Comparison of ENCODE assay signal across 36 cellular contexts in genomic region chr17:82369211-82369610, GRCh38. TPM values are rescaled to one million over a fixed set of nuclear protein-coding genes. Genes with fewer than 3 reads are reported as not detected.
"Had no signal": no experiment of that assay in that cellular context is flagged by ENCODE, and none has a peak within 500 bp of the region (broad histone marks: within the 10 kb centered on the region; RNA-seq: fewer than 3 reads in every experiment).

No MANE protein-coding gene starts in this region.

- H3K27ac ChIP-seq: heart left ventricle, hepatocyte, left lung, lower lobe of right lung, neutrophil, ovary, right atrium auricular region, skin epidermis, suprapubic skin, thoracic aorta, tibial nerve, uterus had no signal

- H3K4me3 Mint-ChIP-seq: neural crest cell; stimulated activated naive B cell treated with anti-CD40 and anti-IgM and Interleukin-4, amounts not matched to agents 10 μg/mL and 1 μg/mL and 100 μg/mL, for 72 hours; type B pancreatic cell had no signal

- H3K27ac Mint-ChIP-seq: immature natural killer cell; naive thymus-derived CD8-positive, alpha-beta T cell; nephron; progenitor cell of endocrine pancreas; stimulated activated naive B cell treated with anti-CD40 and anti-IgM and Interleukin-4, amounts not matched to agents 10 μg/mL and 1 μg/mL and 100 μg/mL, for 72 hours; type B pancreatic cell had no signal

- H3K79me2 ChIP-seq: hepatocyte had no signal

- DNase-seq: heart left ventricle; immature natural killer cell; kidney; left colon; lower lobe of right lung; mammary epithelial cell; mesenchymal stem cell; naive thymus-derived CD8-positive, alpha-beta T cell; occipital lobe; ovary; stimulated activated CD4-positive, alpha-beta T cell treated with anti-CD3 and anti-CD28 coated beads, Interleukin-12 subunit alpha, Interleukin-12 subunit beta, amount 100 ng/mL, for 4 hours; stimulated activated CD4-positive, alpha-beta T cell treated with anti-CD3 and anti-CD28 coated beads, Interleukin-15, amount 100 ng/mL, for 24 hours; stimulated activated CD4-positive, alpha-beta T cell treated with anti-CD3 and anti-CD28 coated beads, Interleukin-2, amount 100 ng/mL, for 24 hours; stimulated activated CD4-positive, alpha-beta T cell treated with anti-CD3 and anti-CD28 coated beads, Interleukin-4, amount 100 ng/mL, for 1 hour; stimulated activated naive B cell treated with anti-CD40 and anti-IgM and Interleukin-4, amounts not matched to agents 10 μg/mL and 1 μg/mL and 100 μg/mL, for 72 hours; stimulated activated naive CD8-positive, alpha-beta T cell treated with anti-CD3 and anti-CD28 coated beads, Interleukin-15, Interleukin-2, amounts not matched to agents 100 U/mL and 50 U/mL, for 24 hours; uterus had no signal

- ATAC-seq: heart left ventricle; left colon; left lung; lower lobe of right lung; naive thymus-derived CD8-positive, alpha-beta T cell; sciatic nerve; stimulated activated naive B cell treated with anti-CD40 and anti-IgM and Interleukin-4, amounts not matched to agents 10 μg/mL and 1 μg/mL and 100 μg/mL, for 72 hours; stimulated activated naive CD8-positive, alpha-beta T cell treated with anti-CD3 and anti-CD28 coated beads, Interleukin-15, Interleukin-2, amounts not matched to agents 100 U/mL and 50 U/mL, for 24 hours had no signal

- H3K9me3 ChIP-seq: heart left ventricle, left lung, lower lobe of right lung, neutrophil, ovary, right atrium auricular region, suprapubic skin, thoracic aorta, tibial nerve, uterus had no signal

- H3K36me3 ChIP-seq: heart left ventricle, left lung, lower lobe of right lung, neutrophil, ovary, right atrium auricular region, suprapubic skin, thoracic aorta, tibial nerve, uterus had no signal

- FAIRE-seq: islet of Langerhans, kidney had no signal

- H3K4me2 ChIP-seq: hepatocyte had no signal

- H3K4me3 ChIP-seq: heart left ventricle, hepatocyte, left lung, lower lobe of right lung, ovary, right atrium auricular region, skin epidermis, suprapubic skin, thoracic aorta, tibial nerve, uterus had no signal

- H3K36me3 Mint-ChIP-seq: immature natural killer cell; stimulated activated naive B cell treated with anti-CD40 and anti-IgM and Interleukin-4, amounts not matched to agents 10 μg/mL and 1 μg/mL and 100 μg/mL, for 72 hours; type B pancreatic cell had no signal

- H2AFZ ChIP-seq: hepatocyte had no signal

- H3K9me3 Mint-ChIP-seq: immature natural killer cell; naive thymus-derived CD8-positive, alpha-beta T cell; nephron; stimulated activated naive B cell treated with anti-CD40 and anti-IgM and Interleukin-4, amounts not matched to agents 10 μg/mL and 1 μg/mL and 100 μg/mL, for 72 hours; type B pancreatic cell had no signal

RNA-seq across cellular contexts. Expression of gene UTS2R, which starts 2.4 kb away (rescaled TPM):
- total RNA-seq: kidney; left colon; left lung; liver; lower lobe of right lung; mammary epithelial cell; mucosa of gallbladder; naive thymus-derived CD8-positive, alpha-beta T cell; neural crest cell; occipital lobe; ovary; pulmonary artery endothelial cell; sciatic nerve; subcutaneous adipose tissue; suprapubic skin; ureter; uterus had no signal
- polyA plus RNA-seq: hepatocyte; immature natural killer cell; liver; mammary epithelial cell; naive thymus-derived CD8-positive, alpha-beta T cell; ovary had no signal

RNA-seq across cellular contexts. Expression of gene TEX19, which starts 10.2 kb away (rescaled TPM):
- total RNA-seq: heart left ventricle; hepatocyte; kidney; left colon; left lung; lower lobe of right lung; mammary epithelial cell; mucosa of gallbladder; naive thymus-derived CD8-positive, alpha-beta T cell; occipital lobe; ovary; progenitor cell of endocrine pancreas; pulmonary artery endothelial cell; right atrium auricular region; sciatic nerve; subcutaneous adipose tissue; suprapubic skin; thoracic aorta; tibial nerve; ureter; uterus had no signal
- polyA plus RNA-seq: heart left ventricle; hepatocyte; immature natural killer cell; liver; mammary epithelial cell; naive thymus-derived CD8-positive, alpha-beta T cell; ovary had no signal

RNA-seq across cellular contexts. Expression of gene SECTM1, which starts 35.6 kb away (rescaled TPM):
- total RNA-seq: neural crest cell, progenitor cell of endocrine pancreas had no signal
